ENCODE assay signal across 26 cellular contexts in genomic region chr11:83663984-83664383, GRCh38.
"Had no signal": no experiment of that assay in that cellular context is flagged by ENCODE, and none has a peak within 500 bp of the region (broad histone marks: within the 10 kb centered on the region; RNA-seq: fewer than 3 reads in every experiment).

No MANE protein-coding gene starts in this region.

- H3K4me1 ChIP-seq: parathyroid adenoma, psoas muscle, suprapubic skin, tibial artery, upper lobe of right lung had no signal

- H3K9me3 ChIP-seq: heart right ventricle, mucosa of descending colon, psoas muscle, suprapubic skin, thoracic aorta, tibial artery, upper lobe of right lung had no signal

- ATAC-seq: left lobe of liver; mucosa of descending colon; naive thymus-derived CD4-positive, alpha-beta T cell; natural killer cell treated with Interleukin-12 subunit alpha and Interleukin-12 subunit beta and Interleukin-15 and Interleukin-18, amount 100 ng/mL, for 72 hours; psoas muscle; sciatic nerve; stimulated activated effector memory CD8-positive, alpha-beta T cell treated with anti-CD3 and anti-CD28 coated beads, Interleukin-12 subunit alpha, Interleukin-12 subunit beta, amount 100 ng/mL, for 72 hours; upper lobe of right lung had no signal

- H2AFZ ChIP-seq: hepatocyte, parathyroid adenoma had no signal

- DNase-seq: glutamatergic neuron; heart right ventricle; islet precursor cell; midbrain; mucosa of descending colon; naive thymus-derived CD4-positive, alpha-beta T cell; nucleus accumbens; psoas muscle; stimulated activated CD4-positive, alpha-beta T cell treated with anti-CD3 and anti-CD28 coated beads, Interleukin-12 subunit alpha, Interleukin-12 subunit beta, amount 100 ng/mL, for 4 hours; stimulated activated CD4-positive, alpha-beta T cell treated with anti-CD3 and anti-CD28 coated beads, Interleukin-15, amount 100 ng/mL, for 24 hours; stimulated activated CD4-positive, alpha-beta T cell treated with anti-CD3 and anti-CD28 coated beads, Interleukin-2, amount 100 ng/mL, for 24 hours; stimulated activated CD4-positive, alpha-beta T cell treated with anti-CD3 and anti-CD28 coated beads, Interleukin-4, amount 100 ng/mL, for 1 hour; stimulated activated naive CD4-positive, alpha-beta T cell; tibial artery; trophoblast cell; upper lobe of right lung had no signal

- H3K27ac ChIP-seq: heart right ventricle, hepatocyte, parathyroid adenoma, psoas muscle, skin epidermis, suprapubic skin, thoracic aorta, tibial artery, upper lobe of right lung had no signal

- H3K27me3 ChIP-seq: heart right ventricle, hepatocyte, suprapubic skin, tibial artery, upper lobe of right lung had no signal

- H3K4me3 ChIP-seq: heart right ventricle, hepatocyte, lung, mucosa of descending colon, psoas muscle, skin epidermis, suprapubic skin, thoracic aorta, tibial artery, upper lobe of right lung had no signal

- H3K79me2 ChIP-seq: hepatocyte, parathyroid adenoma had no signal

- H3K9ac ChIP-seq: parathyroid adenoma had no signal

- H3K36me3 ChIP-seq: heart right ventricle, suprapubic skin, thoracic aorta, tibial artery, upper lobe of right lung had no signal

- H3K4me2 ChIP-seq: hepatocyte had no signal
